ENCODE assay signal across 1 cellular context in genomic region chr1:225846331-225847310, GRCh38.
TF ChIP-seq lines count a peak whose summit lies in the region.

No MANE protein-coding gene starts in this region.

TF ChIP-seq in H1, 55 proteins besides CTCF, POLR2A, EP300 and RAD21:
- TF ChIP-seq SIN3A (conservative IDR thresholded peaks at IDR 0.05 in 1 of 2, IDR thresholded peaks at IDR 0.05 in 1 of 2; ENCODE audit: low read depth in 1 of 2, low read length in 2 of 2), result no peak
- TF ChIP-seq POU5F1 (IDR thresholded peaks at IDR 0.05; ENCODE audit: low read depth, low read length), result no peak
- no peak for TF ChIP-seq EGR1 (IDR thresholded peaks at IDR 0.05; ENCODE audit: borderline replicate concordance, low read depth, low read length)
- no peak for TF ChIP-seq SAP30 (IDR thresholded peaks at IDR 0.05; ENCODE audit: insufficient read depth, insufficient replicate concordance, low read length)
- TF ChIP-seq YY1 (IDR thresholded peaks at IDR 0.05; ENCODE audit: low read depth, low read length), result no peak
- no peak for TF ChIP-seq MAX (IDR thresholded peaks at IDR 0.05)
- TF ChIP-seq ATF2 (IDR thresholded peaks at IDR 0.05; ENCODE audit: low read length), result no peak
